Comparison of ENCODE assay signal across 17 cellular contexts in the genomic region with DNA sequence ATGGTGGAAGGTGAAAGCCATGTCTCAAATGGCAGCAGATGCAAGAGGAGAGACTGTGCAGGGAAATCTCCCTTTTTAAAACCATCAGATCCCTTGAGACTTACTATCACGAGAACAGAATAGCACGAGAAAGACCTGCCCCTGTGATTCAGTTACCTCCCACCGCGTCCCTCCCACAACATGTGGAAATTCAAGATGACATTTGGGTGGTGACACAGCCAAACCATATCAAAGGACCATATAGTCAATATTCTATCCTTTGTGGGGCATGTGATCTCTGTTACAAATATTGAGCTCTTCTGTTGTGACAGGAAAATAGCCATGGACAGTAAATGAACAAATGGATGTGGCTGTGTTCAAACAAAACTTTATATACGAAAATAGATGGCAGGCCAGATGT.
"Had no signal": no experiment of that assay in that cellular context is flagged by ENCODE, and none has a peak within 500 bp of the region (broad histone marks: within the 10 kb centered on the region; RNA-seq: fewer than 3 reads in every experiment).

No MANE protein-coding gene starts in this region.

- DNase-seq: activated effector memory CD4-positive, alpha-beta T cell treated with anti-CD3 and anti-CD28 coated beads, Interleukin-2, amount 50 U/mL, for 16 hours; effector memory CD4-positive, alpha-beta T cell; foreskin keratinocyte; glutamatergic neuron; hypothalamus; kidney glomerular epithelial cell; left ventricle myocardium superior; mucosa of descending colon; naive thymus-derived CD4-positive, alpha-beta T cell; stimulated activated CD4-positive, alpha-beta T cell treated with anti-CD3 and anti-CD28 coated beads, Interleukin-4, amount 100 ng/mL, for 1 hour; stimulated activated naive CD4-positive, alpha-beta T cell; T-cell; T-helper 9 cell had no signal

- H3K4me1 Mint-ChIP-seq: memory B cell had no signal

- H3K27me3 ChIP-seq: ascending aorta, foreskin keratinocyte had no signal

- H3K4me1 ChIP-seq: ascending aorta, foreskin keratinocyte had no signal

- H3K9me3 Mint-ChIP-seq: dendritic cell treated with granulocyte-macrophage colony-stimulating factor and Interleukin-4, amounts not matched to agents 40 ng/mL and 50 ng/mL, for 4 days; memory B cell; naive thymus-derived CD4-positive, alpha-beta T cell; T-cell; type B pancreatic cell had no signal

- H3K4me3 Mint-ChIP-seq: dendritic cell treated with granulocyte-macrophage colony-stimulating factor and Interleukin-4, amounts not matched to agents 40 ng/mL and 50 ng/mL, for 4 days; memory B cell; naive thymus-derived CD4-positive, alpha-beta T cell; T-cell; type B pancreatic cell had no signal

- H3K27me3 Mint-ChIP-seq: dendritic cell treated with granulocyte-macrophage colony-stimulating factor and Interleukin-4, amounts not matched to agents 40 ng/mL and 50 ng/mL, for 4 days; memory B cell; naive thymus-derived CD4-positive, alpha-beta T cell; T-cell; type B pancreatic cell had no signal

- H3K27ac Mint-ChIP-seq: dendritic cell treated with granulocyte-macrophage colony-stimulating factor and Interleukin-4, amounts not matched to agents 40 ng/mL and 50 ng/mL, for 4 days; T-cell; type B pancreatic cell had no signal

- H3K27ac ChIP-seq: ascending aorta, foreskin keratinocyte had no signal

- H3K4me3 ChIP-seq: ascending aorta, mucosa of descending colon had no signal

- ATAC-seq: foreskin keratinocyte; left ventricle myocardium superior; mucosa of descending colon; naive thymus-derived CD4-positive, alpha-beta T cell; T-cell had no signal

- H3K9me3 ChIP-seq: ascending aorta, mucosa of descending colon had no signal
